8 cellular contexts compared by ENCODE assay signal in genomic region chr9:37080165-37080627, GRCh38. TPM values are rescaled to one million over a fixed set of nuclear protein-coding genes. Genes with fewer than 3 reads are reported as not detected.
DNase-seq lines count a peak whose midpoint lies in the region; ATAC-seq, FAIRE-seq and TF ChIP-seq lines count a peak whose summit lies in the region.
"Not testable (repeated sequence)": the region's sequence is repeated elsewhere in the genome, so short reads cannot be mapped to it uniquely, and the experiment has no call there.

No MANE protein-coding gene starts in this region.

- H3K27ac Mint-ChIP-seq in activated T-helper 17 cell treated with anti-CD3 and anti-CD28 coated beads, Interleukin-2, amount 50 U/mL, for 72 hours = peak overlapping the region; percentile 97

- not testable (repeated sequence) for H3K27me3 ChIP-seq in ACC112 (ENCODE audit: insufficient read depth, low read length); endothelial cell of umbilical vein (ENCODE audit: control insufficient read depth in 2 of 2, insufficient read depth in 2 of 2, low read length in 2 of 2); rectal smooth muscle tissue (ENCODE audit: control insufficient read depth, insufficient read depth, low read length)

- peak overlapping the region; percentile 93 for H3K4me3 Mint-ChIP-seq in activated T-helper 17 cell treated with anti-CD3 and anti-CD28 coated beads, Interleukin-2, amount 50 U/mL, for 72 hours

- peaks cover 21% of the 10 kb centered on the region for H3K4me1 ChIP-seq in ACC112 (ENCODE audit: control insufficient read depth, insufficient read depth, low read length, unreplicated experiment)
- H3K4me1 ChIP-seq in endothelial cell of umbilical vein (ENCODE audit: control insufficient read depth, extremely low read depth, insufficient read depth, low read length); rectal smooth muscle tissue (ENCODE audit: control insufficient read depth, insufficient read depth, low read length): not testable (repeated sequence)

- not testable (repeated sequence) for FAIRE-seq in endothelial cell of umbilical vein (lab: Jason Lieb, UNC)

- DNase-seq in NCI-H82 (lab: John Stamatoyannopoulos, UW) = peak; percentile 54
- not testable (repeated sequence) for DNase-seq in endothelial cell of umbilical vein (ENCODE audit: low read depth, low spot score); left lobe of liver (ENCODE audit: low spot score)

- dilution Hi-C loops in endothelial cell of umbilical vein (cut with MboI; ENCODE audit: extremely low pct_ligation_motif_present, low sequenced_read_pairs) = not testable (repeated sequence)

- not testable (repeated sequence) for H4K20me1 ChIP-seq in endothelial cell of umbilical vein (replicated peaks; ENCODE audit: control insufficient read depth, extremely low read depth, insufficient read depth, low read length)

- not testable (repeated sequence) for H3K9me3 Mint-ChIP-seq in activated T-helper 17 cell treated with anti-CD3 and anti-CD28 coated beads, Interleukin-2, amount 50 U/mL, for 72 hours

- peaks cover 19% of the 10 kb centered on the region for H3K4me1 Mint-ChIP-seq in activated T-helper 17 cell treated with anti-CD3 and anti-CD28 coated beads, Interleukin-2, amount 50 U/mL, for 72 hours

- intact Hi-C loops in endothelial cell of umbilical vein (cut with micrococcal nuclease) = not testable (repeated sequence)

- H3K9me3 ChIP-seq in endothelial cell of umbilical vein (replicated peaks; ENCODE audit: control insufficient read depth, insufficient read depth, low read length) = not testable (repeated sequence)

- not testable (repeated sequence) for TF ChIP-seq POLR2A in endothelial cell of umbilical vein (IDR thresholded peaks at IDR 0.05; ENCODE audit: low read depth, low read length)

- peak overlapping the region; percentile 98 for H2AFZ ChIP-seq in ACC112 (ENCODE audit: low read length, unreplicated experiment)
- H2AFZ ChIP-seq in endothelial cell of umbilical vein (ENCODE audit: low read depth, low read length) = peak overlapping the region; percentile 88

- not testable (repeated sequence) for H3K27me3 Mint-ChIP-seq in activated T-helper 17 cell treated with anti-CD3 and anti-CD28 coated beads, Interleukin-2, amount 50 U/mL, for 72 hours

- H3K9ac ChIP-seq in endothelial cell of umbilical vein (replicated peaks; ENCODE audit: extremely low read depth, insufficient read depth, low read length) (peak overlapping the region; percentile 44), rectal smooth muscle tissue (ENCODE audit: low read length) (peak overlapping the region; percentile 87)

- H3K27ac ChIP-seq in ACC112 (ENCODE audit: low read depth, low read length) (peak overlapping the region; percentile 53; the same call in 1 of the 2 replicates), endothelial cell of umbilical vein (ENCODE audit: insufficient read depth, low read depth, low read length) (peak overlapping the region; percentile 54), rectal smooth muscle tissue (ENCODE audit: low read depth, low read length) (peak overlapping the region; percentile 88)

- H3K79me2 ChIP-seq in ACC112 (ENCODE audit: control insufficient read depth, insufficient read depth, low read length, unreplicated experiment) = peaks cover 46% of the 10 kb centered on the region
- H3K79me2 ChIP-seq in endothelial cell of umbilical vein (ENCODE audit: control insufficient read depth, insufficient read depth, low read length) = not testable (repeated sequence)

- H3K4me2 ChIP-seq in endothelial cell of umbilical vein (ENCODE audit: insufficient read depth, low read length) = peak overlapping the region; percentile 75

- peaks cover 26% of the 10 kb centered on the region for H3K36me3 Mint-ChIP-seq in activated T-helper 17 cell treated with anti-CD3 and anti-CD28 coated beads, Interleukin-2, amount 50 U/mL, for 72 hours (ENCODE audit: low read depth)

- CTCF ChIA-PET in endothelial cell of umbilical vein (lab: Charles Lee) = interaction anchor here (0.7 to 2.9 kb wide), 8 partner anchors 40 to 286 kb away, joined by 3 to 12 read pairs (median 3); partner anchors contain the start of gene ZCCHC7

- H3K4me3 ChIP-seq in ACC112 (ENCODE audit: low read depth, low read length) = peak overlapping the region; percentile 93
- H3K4me3 ChIP-seq in endothelial cell of umbilical vein (replicated peaks in 1 of 3; ENCODE audit: insufficient read depth in 1 of 3, low read depth in 1 of 3, low read length in 3 of 3) = peak overlapping the region; percentile 34 to 92 (median 79)
- H3K4me3 ChIP-seq in rectal smooth muscle tissue (ENCODE audit: low read length) = peak overlapping the region; percentile 93

- not testable (repeated sequence) for H3K36me3 ChIP-seq in ACC112 (ENCODE audit: insufficient read depth, low read length); endothelial cell of umbilical vein (ENCODE audit: control insufficient read depth in 2 of 2, extremely low read depth in 1 of 2, insufficient read depth in 2 of 2, low read length in 2 of 2); rectal smooth muscle tissue (ENCODE audit: control insufficient read depth, insufficient read depth, low read length)

- ATAC-seq in GM19043 (IDR thresholded peaks at IDR 0.05; ENCODE audit: low read depth, unreplicated experiment) = peak; percentile 20
- ATAC-seq in HG02981 (IDR thresholded peaks at IDR 0.05; ENCODE audit: unreplicated experiment) = peak; percentile 3
- ATAC-seq in activated T-helper 17 cell treated with anti-CD3 and anti-CD28 coated beads, Interleukin-2, amount 50 U/mL, for 72 hours (replicated peaks) = peak; percentile 30
- ATAC-seq in left lobe of liver = peak; percentile 49

- BruUV-seq in endothelial cell of umbilical vein (replicated peaks; lab: Mats Ljungman, UMichigan) = TSS peak; percentile 57

- H3K9me1 ChIP-seq in endothelial cell of umbilical vein (replicated peaks; ENCODE audit: control insufficient read depth, extremely low read depth, insufficient read depth, low read length) = not testable (repeated sequence)

- not testable (repeated sequence) for TF ChIP-seq CTCF in endothelial cell of umbilical vein (IDR thresholded peaks at IDR 0.05; ENCODE audit: extremely low read depth in 1 of 2, insufficient read depth in 1 of 2, low read depth in 1 of 2, low read length in 2 of 2)

- POLR2A ChIA-PET in endothelial cell of umbilical vein (lab: Charles Lee) = interaction anchor here (1.2 kb wide), 1 partner anchor 40 kb away, joined by 6 read pairs; the partner anchor contains the start of gene ZCCHC7

RNA-seq across cellular contexts. Expression of gene ZCCHC7, which starts 40.2 kb away (rescaled TPM):
- total RNA-seq in activated T-helper 17 cell treated with anti-CD3 and anti-CD28 coated beads, Interleukin-2, amount 50 U/mL, for 72 hours = 10 to 100 TPM; 19.8 to 27.3 TPM
- total RNA-seq in endothelial cell of umbilical vein (14.8 and 17.3 TPM in 2 replicates), left lobe of liver (6.5 TPM)
- polyA plus RNA-seq in endothelial cell of umbilical vein = 7.4 and 9.3 TPM in 2 replicates
- 9.4 and 13.2 TPM in 2 replicates for polyA plus RNA-seq in endothelial cell of umbilical vein (2011; cell fraction: cytosol; rRNA removed)
- polyA plus RNA-seq in endothelial cell of umbilical vein (2011; cell fraction: nucleus; rRNA removed) = 11.9 and 14.8 TPM in 2 replicates
- polyA plus RNA-seq in endothelial cell of umbilical vein (2012) = 13.7 and 14.6 TPM in 2 replicates
- polyA minus RNA-seq in endothelial cell of umbilical vein = 11.7 and 17.0 TPM in 2 replicates
- 16.4 TPM for polyA minus RNA-seq in endothelial cell of umbilical vein (2011; cell fraction: cytosol; rRNA and poly(A)+ RNA removed)
- 17.6 and 22.3 TPM in 2 replicates for polyA minus RNA-seq in endothelial cell of umbilical vein (2011; cell fraction: nucleus; rRNA and poly(A)+ RNA removed)

RNA-seq across cellular contexts. Expression of gene PAX5, which starts 46.1 kb away (rescaled TPM):
- total RNA-seq in activated T-helper 17 cell treated with anti-CD3 and anti-CD28 coated beads, Interleukin-2, amount 50 U/mL, for 72 hours = under 1 TPM; 0.30 to 0.66 TPM
- total RNA-seq in endothelial cell of umbilical vein (not detected in 2 replicates), left lobe of liver (0.05 TPM)
- not detected in 2 replicates for polyA plus RNA-seq in endothelial cell of umbilical vein
- polyA plus RNA-seq in endothelial cell of umbilical vein (2011; cell fraction: cytosol; rRNA removed) = not detected in 2 replicates
- polyA plus RNA-seq in endothelial cell of umbilical vein (2011; cell fraction: nucleus; rRNA removed) = not detected in 2 replicates
- not detected in 2 replicates for polyA plus RNA-seq in endothelial cell of umbilical vein (2012)
- not detected in 2 replicates for polyA minus RNA-seq in endothelial cell of umbilical vein
- polyA minus RNA-seq in endothelial cell of umbilical vein (2011; cell fraction: cytosol; rRNA and poly(A)+ RNA removed) = not detected
- polyA minus RNA-seq in endothelial cell of umbilical vein (2011; cell fraction: nucleus; rRNA and poly(A)+ RNA removed) = not detected in 2 replicates
